Comparison of ENCODE assay signal across 8 cellular contexts in genomic region chr9:96856363-96857286, GRCh38. TPM values are rescaled to one million over a fixed set of nuclear protein-coding genes. Genes with fewer than 3 reads are reported as not detected.
DNase-seq lines count a peak whose midpoint lies in the region; ATAC-seq and TF ChIP-seq lines count a peak whose summit lies in the region.

No MANE protein-coding gene starts in this region.

- H3K9ac ChIP-seq in endodermal cell (ENCODE audit: extremely low read depth, low read length, poor library complexity, severe bottlenecking) = peak overlapping the region; percentile 41

- H3K4me1 Mint-ChIP-seq in endodermal cell = peaks cover 72% of the 10 kb centered on the region

- peaks cover 30% of the 10 kb centered on the region for H3K4me1 ChIP-seq in endodermal cell (ENCODE audit: control insufficient read depth, insufficient read depth, low read length)

- H3K27ac Mint-ChIP-seq in endodermal cell = peak overlapping the region; percentile 98

- H3K27ac ChIP-seq in endodermal cell (ENCODE audit: low read depth, low read length) = no peak overlapping the region

- no peaks in the 10 kb centered on the region for H3K27me3 Mint-ChIP-seq in endodermal cell (ENCODE audit: insufficient read depth)

- H3K9me3 ChIP-seq in endodermal cell (ENCODE audit: control insufficient read depth, low read length) = no peaks in the 10 kb centered on the region

- peak; percentile 93 for TF ChIP-seq CTCF in GM13977 (IDR thresholded peaks at IDR 0.05; ENCODE audit: extremely low read depth, insufficient read depth, missing control alignments)
- TF ChIP-seq CTCF in endodermal cell (conservative IDR thresholded peaks at IDR 0.05) = peak; percentile 99

- H3K4me3 Mint-ChIP-seq in endodermal cell = peak overlapping the region; percentile 49

- no peaks in the 10 kb centered on the region for H3K27me3 ChIP-seq in endodermal cell (ENCODE audit: control insufficient read depth, insufficient read depth, low read length, poor library complexity, severe bottlenecking)

- H3K4me3 ChIP-seq in endodermal cell (ENCODE audit: low read length) = peak overlapping the region; percentile 97

- WGBS in endodermal cell (ENCODE audit: insufficient coverage in 1 of 2, insufficient read length in 1 of 2), 2 experiments = 0 to 17% methylated on average over 1 to 6 of the region's 6 CpGs

- peak; percentile 33 for ATAC-seq in HG03196 (IDR thresholded peaks at IDR 0.05; ENCODE audit: unreplicated experiment)

- H3K36me3 ChIP-seq in endodermal cell (ENCODE audit: control insufficient read depth, insufficient read depth, low read length) = peaks cover 8% of the 10 kb centered on the region

- H3K9me3 Mint-ChIP-seq in endodermal cell = no peaks in the 10 kb centered on the region

- peak; percentile 77 for DNase-seq in A172 (ENCODE audit: low spot score)
- DNase-seq in GM13977 (ENCODE audit: low spot score) = peak; percentile 48
- DNase-seq in NCI-H69 (lab: John Stamatoyannopoulos, UW) = peak; percentile 76
- peak; percentile 47 to 65 for DNase-seq in activated CD4-positive, alpha-beta T cell treated with anti-CD3 and anti-CD28 coated beads, Interleukin-2, amount 50 U/mL, for 24 hours (ENCODE audit: low read depth in 1 of 2, low spot score in 1 of 2)
- DNase-seq in endodermal cell = peak; percentile 92
- DNase-seq in middle frontal gyrus (ENCODE audit: extremely low spot score, low spot score) = peak; percentile 56
- peak; percentile 47 to 52 for DNase-seq in stimulated activated CD8-positive, alpha-beta memory T cell treated with anti-CD3 and anti-CD28 coated beads, Interleukin-7, amount 100 ng/mL, for 1 hour (ENCODE audit: low read depth in 2 of 2)

- in situ Hi-C loops in GM13977 (cut with MboI; ENCODE audit: low pct_unique_long_range_greater_than_20kb, low sequenced_read_pairs, unreplicated experiment) = loop anchor here (25.0 kb wide), 3 partner anchors 256 to 756 kb away; no protein-coding TSS in a partner anchor

- peaks cover 11% of the 10 kb centered on the region for H3K36me3 Mint-ChIP-seq in endodermal cell (ENCODE audit: low read depth)

RNA-seq across cellular contexts. Expression of gene ZNF782, which starts 2.3 kb away (rescaled TPM):
- 6.9 and 12.5 TPM in 2 replicates for total RNA-seq in A172 (2014; rRNA removed; shearing (Covaris generic))
- total RNA-seq in endodermal cell = 1 to 10 TPM; 7.3 to 9.1 TPM
- polyA plus RNA-seq in endodermal cell (2013, experiment 1 of 2) = 3.7 TPM
- polyA plus RNA-seq in endodermal cell (2013, experiment 2 of 2) = 4.8 TPM
